In genomic region chr1:214318356-214318755, GRCh38 we compare ENCODE assay signal across 16 cellular contexts. TPM values are rescaled to one million over a fixed set of nuclear protein-coding genes. Genes with fewer than 3 reads are reported as not detected.
DNase-seq lines count a peak whose midpoint lies in the region; ATAC-seq and TF ChIP-seq lines count a peak whose summit lies in the region.
"Had no signal": no experiment of that assay in that cellular context is flagged by ENCODE, and none has a peak within 500 bp of the region (broad histone marks: within the 10 kb centered on the region; RNA-seq: fewer than 3 reads in every experiment).

No MANE protein-coding gene starts in this region.

- no peak for DNase-seq in endothelial cell (ENCODE audit: low spot score)
- no peak for DNase-seq in sciatic nerve (ENCODE audit: low spot score)
- no peak for DNase-seq in NCI-H748 treated with DMSO at 0.1 percent for 48 hours (lab: John Stamatoyannopoulos, UW)
- DNase-seq in NCI-H524 treated with DMSO at 0.1 percent for 48 hours (lab: John Stamatoyannopoulos, UW): no peak
- DNase-seq in MM.1S: no peak
- DNase-seq in GM19238 (ENCODE audit: insufficient read length, low spot score): no peak
- DNase-seq: activated CD4-positive, alpha-beta T cell treated with anti-CD3 and anti-CD28 coated beads for 48 hours; activated T-cell treated with anti-CD3 and anti-CD28 coated beads, Interleukin-2, amount 50 U/mL, for 48 hours; foreskin keratinocyte; naive B cell; NCI-H1694; NCI-H510A; sigmoid colon had no signal

- intact Hi-C loops in sciatic nerve (cut with DNase I): no loop called here

- no peaks in the 10 kb centered on the region for H3K9me3 Mint-ChIP-seq in endothelial cell (ENCODE audit: unreplicated experiment)
- H3K9me3 Mint-ChIP-seq: naive B cell had no signal

- H2AFZ ChIP-seq in MM.1S (ENCODE audit: low read length): no peak overlapping the region

- H3K4me3 ChIP-seq in MM.1S (ENCODE audit: low read length): no peak overlapping the region
- H3K4me3 ChIP-seq: sigmoid colon had no signal

- TF ChIP-seq CTCF in endothelial cell (IDR thresholded peaks at IDR 0.05; ENCODE audit: unreplicated experiment) (no peak), MM.1S (IDR thresholded peaks at IDR 0.05; ENCODE audit: low read length) (no peak)

- peaks cover 24% of the 10 kb centered on the region for H3K36me3 Mint-ChIP-seq in endothelial cell (ENCODE audit: low read depth, unreplicated experiment)

- no peak overlapping the region for H3K27ac ChIP-seq in MM.1S (ENCODE audit: low read length)
- H3K27ac ChIP-seq: foreskin keratinocyte, KMS-11, sigmoid colon had no signal

- H3K27ac Mint-ChIP-seq in endothelial cell (ENCODE audit: unreplicated experiment): peak overlapping the region; percentile 25

- no peaks in the 10 kb centered on the region for H3K79me2 ChIP-seq in MM.1S (ENCODE audit: low read length)

- no peak overlapping the region for H3K4me3 Mint-ChIP-seq in endothelial cell (ENCODE audit: unreplicated experiment)
- H3K4me3 Mint-ChIP-seq: naive B cell had no signal

- H3K36me3 ChIP-seq in MM.1S (replicated peaks; ENCODE audit: insufficient read depth, low read length): no peaks in the 10 kb centered on the region

- peak; percentile 34 for ATAC-seq in GM19035 (IDR thresholded peaks at IDR 0.05; ENCODE audit: unreplicated experiment)
- peak; percentile 52 for ATAC-seq in HG03439 (IDR thresholded peaks at IDR 0.05; ENCODE audit: unreplicated experiment)
- ATAC-seq in sciatic nerve: peak; percentile 63
- ATAC-seq: foreskin keratinocyte had no signal

- no peaks in the 10 kb centered on the region for H3K9me3 ChIP-seq in MM.1S (replicated peaks; ENCODE audit: insufficient read depth, low read length)
- H3K9me3 ChIP-seq: sigmoid colon had no signal

- H3K4me1 Mint-ChIP-seq in endothelial cell (ENCODE audit: unreplicated experiment): peaks cover 19% of the 10 kb centered on the region

- H3K27me3 Mint-ChIP-seq in endothelial cell (ENCODE audit: unreplicated experiment): peaks cover 1% of the 10 kb centered on the region
- H3K27me3 Mint-ChIP-seq: naive B cell had no signal

- H4K20me1 ChIP-seq in MM.1S (ENCODE audit: insufficient read depth, low read length): no peaks in the 10 kb centered on the region

- no peaks in the 10 kb centered on the region for H3K4me1 ChIP-seq in MM.1S (ENCODE audit: low read length)
- H3K4me1 ChIP-seq: sigmoid colon had no signal

- no peak overlapping the region for H3K9ac ChIP-seq in MM.1S (ENCODE audit: low read length)
- H3K9ac ChIP-seq: KMS-11 had no signal

- H3K9me2 ChIP-seq in MM.1S (replicated peaks; ENCODE audit: insufficient read depth, low read length): no peaks in the 10 kb centered on the region

- no peak overlapping the region for H3K4me2 ChIP-seq in MM.1S (ENCODE audit: low read depth, low read length)
- H3K4me2 ChIP-seq: KMS-11 had no signal

- H3K27me3 ChIP-seq in MM.1S (replicated peaks; ENCODE audit: insufficient read depth, low read length): no peaks in the 10 kb centered on the region
- H3K27me3 ChIP-seq: foreskin keratinocyte, sigmoid colon had no signal

- no peaks in the 10 kb centered on the region for H3F3A ChIP-seq in MM.1S (ENCODE audit: insufficient read depth, low read length)

RNA-seq across cellular contexts. Expression of gene SMYD2, which starts 37.4 kb away (rescaled TPM):
- total RNA-seq in endothelial cell (ENCODE audit: unreplicated experiment) (44.1 TPM), sciatic nerve (13.5 TPM)
